ENCODE assay signal across 23 cellular contexts in the genomic region with DNA sequence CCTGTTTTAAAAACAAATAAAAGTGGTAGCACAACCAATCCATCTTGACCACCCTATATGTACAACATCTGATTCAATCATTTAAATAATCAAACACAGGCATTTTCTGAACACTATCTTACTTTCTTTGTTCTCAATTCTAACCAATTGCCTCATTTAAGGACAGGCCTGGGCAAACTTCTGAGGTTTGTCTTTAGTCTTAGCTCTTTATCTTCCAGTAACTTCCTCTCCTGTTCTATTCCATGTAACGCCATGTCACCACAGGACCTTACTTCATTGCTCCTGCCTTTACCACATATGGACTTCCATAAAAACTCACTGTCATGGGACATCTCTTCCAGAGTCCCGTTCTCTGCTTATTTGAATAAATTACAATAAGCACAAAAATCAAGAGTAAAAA.
"Had no signal": no experiment of that assay in that cellular context is flagged by ENCODE, and none has a peak within 500 bp of the region (broad histone marks: within the 10 kb centered on the region; RNA-seq: fewer than 3 reads in every experiment).

No MANE protein-coding gene starts in this region.

- H3K36me3 ChIP-seq: breast epithelium, left lung, prostate gland, right atrium auricular region, thyroid gland had no signal

- H3K4me1 Mint-ChIP-seq: naive B cell, neural progenitor cell had no signal

- H3K4me3 Mint-ChIP-seq: activated CD4-positive, alpha-beta T cell treated with anti-CD3 and anti-CD28 coated beads, Interleukin-2, amount 10 ng/mL, durations not matched to agents 7 days and 5 days; activated CD8-positive, alpha-beta T cell treated with anti-CD3 and anti-CD28 coated beads, Interleukin-2, amount 10 ng/mL, durations not matched to agents 7 days and 5 days; activated naive CD4-positive, alpha-beta T cell treated with anti-CD3 and anti-CD28 coated beads, Interleukin-2, amount 50 U/mL, for 24 hours; activated T-cell treated with anti-CD3 and anti-CD28 coated beads, Interleukin-2, amount 50 U/mL, for 4 hours; naive B cell; neural progenitor cell had no signal

- H3K27me3 ChIP-seq: breast epithelium, left lung, neural progenitor cell, right atrium auricular region, thyroid gland had no signal

- FAIRE-seq: astrocyte, endothelial cell of umbilical vein, frontal cortex, TTC549 had no signal

- H3K9ac ChIP-seq: neural progenitor cell had no signal

- H3K27ac ChIP-seq: breast epithelium, left lung, neural progenitor cell, prostate gland, right atrium auricular region, thyroid gland had no signal

- H3K4me2 ChIP-seq: neural progenitor cell had no signal

- ATAC-seq: activated CD4-positive, CD25-positive, alpha-beta regulatory T cell treated with anti-CD3 and anti-CD28 coated beads, Interleukin-2, amount 50 U/mL, for 24 hours; activated CD8-positive, alpha-beta T cell treated with anti-CD3 and anti-CD28 coated beads, Interleukin-2, amount 10 ng/mL, durations not matched to agents 7 days and 5 days; activated T-cell treated with anti-CD3 and anti-CD28 coated beads, Interleukin-2, amount 50 U/mL, for 4 hours; left lung; mucosa of descending colon had no signal

- H2AFZ ChIP-seq: neural progenitor cell had no signal

- H3K9me3 Mint-ChIP-seq: activated CD4-positive, alpha-beta T cell treated with anti-CD3 and anti-CD28 coated beads, Interleukin-2, amount 10 ng/mL, durations not matched to agents 7 days and 5 days; activated naive CD4-positive, alpha-beta T cell treated with anti-CD3 and anti-CD28 coated beads, Interleukin-2, amount 50 U/mL, for 24 hours; activated T-cell treated with anti-CD3 and anti-CD28 coated beads, Interleukin-2, amount 50 U/mL, for 4 hours; naive B cell had no signal

- DNase-seq: activated CD4-positive, alpha-beta T cell treated with anti-CD3 and anti-CD28 coated beads, Interleukin-2, amount 10 ng/mL, durations not matched to agents 7 days and 5 days; activated CD8-positive, alpha-beta memory T cell treated with anti-CD3 and anti-CD28 coated beads, Interleukin-2, amount 50 U/mL, for 4 hours; activated CD8-positive, alpha-beta T cell treated with anti-CD3 and anti-CD28 coated beads, Interleukin-2, amount 10 ng/mL, durations not matched to agents 7 days and 5 days; activated effector memory CD4-positive, alpha-beta T cell treated with anti-CD3 and anti-CD28 coated beads, Interleukin-2, amount 50 U/mL, for 16 hours; activated T-cell treated with anti-CD3 and anti-CD28 coated beads, Interleukin-2, amount 50 U/mL, for 4 hours; effector CD8-positive, alpha-beta T cell; head of caudate nucleus; left lung; mucosa of descending colon; naive B cell; stimulated activated CD4-positive, alpha-beta T cell treated with anti-CD3 and anti-CD28 coated beads, Interleukin-2, amount 100 ng/mL, for 24 hours; stimulated activated naive CD4-positive, alpha-beta T cell treated with Interleukin-2 at 50 U/mL for 16 hours; thyroid gland had no signal

- H3K4me3 ChIP-seq: breast epithelium, left lung, mucosa of descending colon, neural progenitor cell, prostate gland, right atrium auricular region, thyroid gland had no signal

- H3K4me1 ChIP-seq: breast epithelium, left lung, prostate gland, right atrium auricular region had no signal

- H3K27ac Mint-ChIP-seq: activated CD4-positive, alpha-beta T cell treated with anti-CD3 and anti-CD28 coated beads, Interleukin-2, amount 10 ng/mL, durations not matched to agents 7 days and 5 days; activated CD8-positive, alpha-beta T cell treated with anti-CD3 and anti-CD28 coated beads, Interleukin-2, amount 10 ng/mL, durations not matched to agents 7 days and 5 days; activated naive CD4-positive, alpha-beta T cell treated with anti-CD3 and anti-CD28 coated beads, Interleukin-2, amount 50 U/mL, for 24 hours; naive B cell; neural progenitor cell had no signal

- H3K27me3 Mint-ChIP-seq: naive B cell had no signal

- H3K9me3 ChIP-seq: breast epithelium, left lung, mucosa of descending colon, prostate gland, right atrium auricular region, thyroid gland had no signal

- H3K36me3 Mint-ChIP-seq: activated naive CD4-positive, alpha-beta T cell treated with anti-CD3 and anti-CD28 coated beads, Interleukin-2, amount 50 U/mL, for 24 hours; naive B cell had no signal
